In genomic region chr1:42682484-42682738, GRCh38 we compare ENCODE assay signal across 8 cellular contexts. TPM values are rescaled to one million over a fixed set of nuclear protein-coding genes. Genes with fewer than 3 reads are reported as not detected.
DNase-seq lines count a peak whose midpoint lies in the region; ATAC-seq, FAIRE-seq and TF ChIP-seq lines count a peak whose summit lies in the region.
"Not testable (repeated sequence)": the region's sequence is repeated elsewhere in the genome, so short reads cannot be mapped to it uniquely, and the experiment has no call there.

No MANE protein-coding gene starts in this region.

- TF ChIP-seq RAD21 in K562 (CRISPR knock-in tag; conservative IDR thresholded peaks at IDR 0.05 in 1 of 2, IDR thresholded peaks at IDR 0.05 in 1 of 2): not testable (repeated sequence)

- peaks cover 41% of the 10 kb centered on the region for H4K20me1 ChIP-seq in K562 (replicated peaks; ENCODE audit: control insufficient read depth, insufficient read depth, low read length)

- not testable (repeated sequence) for DNase-seq in CD4-positive, alpha-beta T cell; T-cell; K562 (ENCODE audit: extremely low read depth in 1 of 4, low spot score in 3 of 4); glutamatergic neuron; stimulated activated naive B cell treated with anti-CD40 and anti-IgM and Interleukin-4, amounts not matched to agents 10 μg/mL and 1 μg/mL and 100 μg/mL, for 72 hours

- H3K4me3 Mint-ChIP-seq in CD4-positive, alpha-beta T cell: peak overlapping the region; percentile 100
- H3K4me3 Mint-ChIP-seq in T-cell (peak overlapping the region; percentile 97 to 98 (median 97)), glutamatergic neuron (ENCODE audit: unreplicated experiment) (peak overlapping the region; percentile 94)
- peak overlapping the region; percentile 88 to 99 for H3K4me3 Mint-ChIP-seq in stimulated activated naive B cell treated with anti-CD40 and anti-IgM and Interleukin-4, amounts not matched to agents 10 μg/mL and 1 μg/mL and 100 μg/mL, for 72 hours

- H3K27ac ChIP-seq in CD4-positive, alpha-beta T cell (ENCODE audit: low read depth, low read length): peak overlapping the region; percentile 83
- H3K27ac ChIP-seq in K562 (ENCODE audit: extremely low read depth, low read depth, low read length): peak overlapping the region; percentile 95
- H3K27ac ChIP-seq in mucosa of rectum (ENCODE audit: low read depth in 2 of 2, low read length in 2 of 2): peak overlapping the region; percentile 81 to 88

- H3K4me2 ChIP-seq in K562 (ENCODE audit: insufficient read depth, low read length): not testable (repeated sequence)

- WGBS in K562 (ENCODE audit: insufficient coverage, low coverage, missing lambda C conversion rate): 0% methylated on average over 13 of the region's 33 CpGs

- peaks cover 43% of the 10 kb centered on the region for H3K36me3 Mint-ChIP-seq in CD4-positive, alpha-beta T cell (ENCODE audit: low read depth)
- H3K36me3 Mint-ChIP-seq in T-cell: peaks cover 15% of the 10 kb centered on the region
- H3K36me3 Mint-ChIP-seq in glutamatergic neuron (ENCODE audit: unreplicated experiment): not testable (repeated sequence)
- peaks cover 31 to 54% of the 10 kb centered on the region in 2 donors for H3K36me3 Mint-ChIP-seq in stimulated activated naive B cell treated with anti-CD40 and anti-IgM and Interleukin-4, amounts not matched to agents 10 μg/mL and 1 μg/mL and 100 μg/mL, for 72 hours

- in situ Hi-C loops in K562 (cut with MboI): not testable (repeated sequence)

- intact Hi-C loops in CD4-positive, alpha-beta T cell (cut with DNase I, micrococcal nuclease): loop anchor here (1.0 to 10.0 kb wide), 11 partner anchors 24 to 1318 kb away; partner anchors contain the start of genes FOXJ3 (in 2 of the 2), PPCS (in 2 of the 2), ZMYND12 (in 2 of the 2) and C1orf50 (in 1 of the 2)
- intact Hi-C loops in K562 (cut with micrococcal nuclease): loop anchor here (1.0 to 10.0 kb wide), 3 partner anchors 24 to 252 kb away; partner anchors contain the start of genes C1orf50, P3H1 and PPIH

- TF ChIP-seq CTCF in CD4-positive, alpha-beta T cell (IDR thresholded peaks at IDR 0.05); K562 (IDR thresholded peaks at IDR 0.05 in 2 of 3, conservative IDR thresholded peaks at IDR 0.05 in 1 of 3; ENCODE audit: insufficient read depth in 2 of 3, low read depth in 1 of 3, low read length in 3 of 3); glutamatergic neuron (IDR thresholded peaks at IDR 0.05; ENCODE audit: partially characterized antibody, unreplicated experiment): not testable (repeated sequence)

- H3K27me3 Mint-ChIP-seq in CD4-positive, alpha-beta T cell; T-cell; stimulated activated naive B cell treated with anti-CD40 and anti-IgM and Interleukin-4, amounts not matched to agents 10 μg/mL and 1 μg/mL and 100 μg/mL, for 72 hours: not testable (repeated sequence)
- peaks cover 10% of the 10 kb centered on the region for H3K27me3 Mint-ChIP-seq in glutamatergic neuron (ENCODE audit: unreplicated experiment)

- H3K9me1 ChIP-seq in K562 (ENCODE audit: control insufficient read depth, insufficient read depth, low read length): not testable (repeated sequence)

- CTCF ChIA-PET in CD4-positive, alpha-beta T cell (lab: Charles Lee): interaction anchor here (4.7 kb wide), 1 partner anchor 25 kb away, joined by 21 read pairs; the partner anchor contains the start of gene PPIH
- CTCF ChIA-PET in T-cell (lab: Charles Lee): interaction anchor here in 1 of 2 donors (0.6 to 2.4 kb wide), 7 partner anchors 9 to 164 kb away, joined by 3 to 9 read pairs (median 4); partner anchors contain the start of genes C1orf50, P3H1, PPIH and ZNF691
- CTCF ChIA-PET in K562 (lab: Yijun Ruan, JAX; ENCODE audit: low intra/inter-chr PET ratio): not testable (repeated sequence)

- H3K4me1 Mint-ChIP-seq in CD4-positive, alpha-beta T cell (ENCODE audit: low read depth): peaks cover 55% of the 10 kb centered on the region
- peaks cover 56 to 61% (median 61%) of the 10 kb centered on the region in 3 donors for H3K4me1 Mint-ChIP-seq in T-cell
- H3K4me1 Mint-ChIP-seq in glutamatergic neuron (ENCODE audit: low read depth, unreplicated experiment): peaks cover 39% of the 10 kb centered on the region
- peaks cover 27 to 63% of the 10 kb centered on the region in 2 donors for H3K4me1 Mint-ChIP-seq in stimulated activated naive B cell treated with anti-CD40 and anti-IgM and Interleukin-4, amounts not matched to agents 10 μg/mL and 1 μg/mL and 100 μg/mL, for 72 hours

- H3K36me3 ChIP-seq in K562 (ENCODE audit: control insufficient read depth, insufficient read depth, low read length): peaks cover 52% of the 10 kb centered on the region
- not testable (repeated sequence) for H3K36me3 ChIP-seq in mucosa of rectum (ENCODE audit: control insufficient read depth in 2 of 2, insufficient read depth in 2 of 2, low read length in 2 of 2)

- H3K9me3 Mint-ChIP-seq in CD4-positive, alpha-beta T cell; T-cell; glutamatergic neuron (ENCODE audit: unreplicated experiment); stimulated activated naive B cell treated with anti-CD40 and anti-IgM and Interleukin-4, amounts not matched to agents 10 μg/mL and 1 μg/mL and 100 μg/mL, for 72 hours: not testable (repeated sequence)

- not testable (repeated sequence) for FAIRE-seq in K562 (lab: Jason Lieb, UNC)

- not testable (repeated sequence) for H3K27me3 ChIP-seq in CD4-positive, alpha-beta T cell (ENCODE audit: control insufficient read depth, insufficient read depth, low read length); K562 (ENCODE audit: control insufficient read depth in 2 of 2, insufficient read depth in 2 of 2, low read length in 2 of 2); mucosa of rectum (ENCODE audit: control insufficient read depth in 2 of 2, insufficient read depth in 2 of 2, low read length in 2 of 2)

- BruUV-seq in K562 (replicated peaks; lab: Mats Ljungman, UMichigan): not testable (repeated sequence)

- H3K9ac ChIP-seq in K562 (ENCODE audit: insufficient read depth in 1 of 2, low read depth in 2 of 2, low read length in 2 of 2) (peak overlapping the region; percentile 97 to 99; a peak in 3 of 4 replicates), mucosa of rectum (ENCODE audit: low read depth in 1 of 2, low read length in 2 of 2) (peak overlapping the region in 1 of 2 donors; percentile 80)

- not testable (repeated sequence) for TF ChIP-seq EP300 in K562 (IDR thresholded peaks at IDR 0.05; ENCODE audit: low read length)

- TF ChIP-seq POLR2A in K562 (conservative IDR thresholded peaks at IDR 0.05): not testable (repeated sequence)

- peak; percentile 9 for ATAC-seq in CD4-positive, alpha-beta T cell (ENCODE audit: poor library complexity)
- peak; percentile 8 for ATAC-seq in GM21576 (IDR thresholded peaks at IDR 0.05; ENCODE audit: unreplicated experiment)
- peak; percentile 12 for ATAC-seq in HG03159 (IDR thresholded peaks at IDR 0.05; ENCODE audit: unreplicated experiment)
- peak; percentile 21 to 29 (median 26) for ATAC-seq in T-cell (replicated peaks in 1 of 4)
- peak; percentile 7 for ATAC-seq in K562
- peak; percentile 20 to 24 for ATAC-seq in stimulated activated naive B cell treated with anti-CD40 and anti-IgM and Interleukin-4, amounts not matched to agents 10 μg/mL and 1 μg/mL and 100 μg/mL, for 72 hours (replicated peaks)

- POLR2A ChIA-PET in CD4-positive, alpha-beta T cell (lab: Charles Lee): interaction anchor here (0.6 to 5.1 kb wide), 26 partner anchors 8 to 1991 kb away, joined by 3 to 171 read pairs (median 5); partner anchors contain the start of genes C1orf50, CCDC30, ERMAP and KDM4A
- POLR2A ChIA-PET in T-cell (lab: Charles Lee): interaction anchor here (0.6 to 2.2 kb wide), 7 partner anchors 20 to 1990 kb away, joined by 3 to 19 read pairs (median 3); partner anchors contain the start of genes PPIH (in 2 of the 2), C1orf50 (in 1 of the 2), CCDC30 (in 1 of the 2) and P3H1 (in 1 of the 2)
- POLR2A ChIA-PET in K562 (lab: Yijun Ruan, JAX): interaction anchor here (0.6 to 8.0 kb wide), 26 partner anchors 9 to 750 kb away, joined by 3 to 72 read pairs (median 4); partner anchors contain the start of genes CLDN19 and PPIH

- H3K4me3 ChIP-seq in K562 (peak overlapping the region; percentile 77), mucosa of rectum (ENCODE audit: low read length in 2 of 2) (peak overlapping the region; percentile 93 to 94)

- H3K4me1 ChIP-seq in K562 (replicated peaks in 1 of 2; ENCODE audit: control insufficient read depth in 2 of 2, insufficient read depth in 2 of 2, low read length in 2 of 2): peaks cover 7 to 32% of the 10 kb centered on the region in 2 experiments
- peaks cover 41 to 45% of the 10 kb centered on the region in 2 donors for H3K4me1 ChIP-seq in mucosa of rectum (ENCODE audit: control insufficient read depth in 2 of 2, insufficient read depth in 2 of 2, low read length in 2 of 2)

- H3K9me3 ChIP-seq in CD4-positive, alpha-beta T cell (ENCODE audit: control insufficient read depth, low read length); K562 (replicated peaks; ENCODE audit: control insufficient read depth, insufficient read depth, low read depth, low read length); mucosa of rectum (ENCODE audit: control insufficient read depth in 2 of 2, low read length in 2 of 2): not testable (repeated sequence)

- peaks cover 76% of the 10 kb centered on the region for H3K79me2 ChIP-seq in K562 (ENCODE audit: control insufficient read depth, insufficient read depth, low read length)

- H3K27ac Mint-ChIP-seq in CD4-positive, alpha-beta T cell: peak overlapping the region; percentile 94
- H3K27ac Mint-ChIP-seq in T-cell (peak overlapping the region; percentile 95 to 96), glutamatergic neuron (ENCODE audit: unreplicated experiment) (peak overlapping the region; percentile 95)
- H3K27ac Mint-ChIP-seq in stimulated activated naive B cell treated with anti-CD40 and anti-IgM and Interleukin-4, amounts not matched to agents 10 μg/mL and 1 μg/mL and 100 μg/mL, for 72 hours: peak overlapping the region; percentile 99

- not testable (repeated sequence) for H2AFZ ChIP-seq in K562 (ENCODE audit: low read depth, low read length)

RNA-seq across cellular contexts. Expression of gene YBX1, which starts 0.2 kb away (rescaled TPM):
- 100 to 1,000 TPM; 372 to 389 TPM for total RNA-seq in CD4-positive, alpha-beta T cell
- 100 to 1,000 TPM; 274 to 340 (median 307) TPM for total RNA-seq in T-cell
- total RNA-seq in K562 (2011; cell fraction: chromatin; rRNA removed; ENCODE audit: low replicate concordance): 47.4 and 83.8 TPM in 2 replicates
- 59.5 and 62.8 TPM in 2 replicates for total RNA-seq in K562 (2011; cell fraction: nucleolus; rRNA removed)
- total RNA-seq in K562 (2011; cell fraction: nucleoplasm; rRNA removed): 90.9 and 179 TPM in 2 replicates
- 1,738 and 1,868 TPM in 2 replicates for total RNA-seq in K562 (2014; rRNA removed)
- 1,262 and 1,370 TPM in 2 replicates for total RNA-seq in K562 (2014; rRNA removed; fragmentation: Illumina TruSeq; extraction: Trizol)
- 1,548 and 1,573 TPM in 2 replicates for total RNA-seq in K562 (2015; rRNA removed; fragmentation: Illumina TruSeq; extraction: Trizol)
- 1,160 and 1,216 TPM in 2 replicates for total RNA-seq in K562 (2021)
- 411 and 825 TPM in 2 replicates for polyA plus RNA-seq in K562 (2011; rRNA removed)
- 506 and 740 TPM in 2 replicates for polyA plus RNA-seq in K562 (2011; cell fraction: cytosol; rRNA removed)
- 320 and 421 TPM in 2 replicates for polyA plus RNA-seq in K562 (2011; cell fraction: nucleus; rRNA removed)
- 794 and 1,429 TPM in 2 replicates for polyA plus RNA-seq in K562 (2012)
- 1,646 and 1,955 TPM in 2 replicates for polyA plus RNA-seq in K562 (2014; fragmentation: Illumina TruSeq; extraction: Trizol)
- 100 to 1,000 TPM; 363 to 380 TPM for polyA plus RNA-seq in K562 (2014; fragmentation: Nextera tagmentation; extraction: Ambion mirVana)
- 1,176 and 1,182 TPM in 2 replicates for polyA plus RNA-seq in K562 (2014; rRNA removed)
- polyA minus RNA-seq in K562 (2011; rRNA and poly(A)+ RNA removed): 483 and 659 TPM in 2 replicates
- 380 and 478 TPM in 2 replicates for polyA minus RNA-seq in K562 (2011; cell fraction: cytosol; rRNA and poly(A)+ RNA removed)
- polyA minus RNA-seq in K562 (2011; cell fraction: nucleus; rRNA and poly(A)+ RNA removed): 66.0 and 120 TPM in 2 replicates
- 531 TPM for total RNA-seq in glutamatergic neuron (ENCODE audit: unreplicated experiment)

RNA-seq across cellular contexts. Expression of gene PPIH, which starts 24.2 kb away (rescaled TPM):
- 10 to 100 TPM; 29.4 to 32.6 TPM for total RNA-seq in CD4-positive, alpha-beta T cell
- total RNA-seq in T-cell: 10 to 100 TPM; 37.4 to 43.1 (median 41.3) TPM
- 75.0 and 80.3 TPM in 2 replicates for total RNA-seq in K562 (2011; cell fraction: chromatin; rRNA removed; ENCODE audit: low replicate concordance)
- total RNA-seq in K562 (2011; cell fraction: nucleolus; rRNA removed): 68.6 and 71.4 TPM in 2 replicates
- 71.1 and 74.3 TPM in 2 replicates for total RNA-seq in K562 (2011; cell fraction: nucleoplasm; rRNA removed)
- 193 and 231 TPM in 2 replicates for total RNA-seq in K562 (2014; rRNA removed)
- total RNA-seq in K562 (2014; rRNA removed; fragmentation: Illumina TruSeq; extraction: Trizol): 277 and 303 TPM in 2 replicates
- 287 and 304 TPM in 2 replicates for total RNA-seq in K562 (2015; rRNA removed; fragmentation: Illumina TruSeq; extraction: Trizol)
- 197 and 199 TPM in 2 replicates for total RNA-seq in K562 (2021)
- polyA plus RNA-seq in K562 (2011; rRNA removed): 269 and 324 TPM in 2 replicates
- polyA plus RNA-seq in K562 (2011; cell fraction: cytosol; rRNA removed): 135 and 372 TPM in 2 replicates
- polyA plus RNA-seq in K562 (2011; cell fraction: nucleus; rRNA removed): 78.2 and 125 TPM in 2 replicates
- 133 and 272 TPM in 2 replicates for polyA plus RNA-seq in K562 (2012)
- polyA plus RNA-seq in K562 (2014; fragmentation: Illumina TruSeq; extraction: Trizol): 417 and 450 TPM in 2 replicates
- polyA plus RNA-seq in K562 (2014; fragmentation: Nextera tagmentation; extraction: Ambion mirVana): 100 to 1,000 TPM; 221 to 265 TPM
- polyA plus RNA-seq in K562 (2014; rRNA removed): 434 and 470 TPM in 2 replicates
- polyA minus RNA-seq in K562 (2011; rRNA and poly(A)+ RNA removed): 136 and 141 TPM in 2 replicates
- 47.2 and 68.5 TPM in 2 replicates for polyA minus RNA-seq in K562 (2011; cell fraction: cytosol; rRNA and poly(A)+ RNA removed)
- 51.0 and 84.4 TPM in 2 replicates for polyA minus RNA-seq in K562 (2011; cell fraction: nucleus; rRNA and poly(A)+ RNA removed)
- 22.6 TPM for total RNA-seq in glutamatergic neuron (ENCODE audit: unreplicated experiment)

RNA-seq across cellular contexts. Expression of gene CLDN19, which starts 57.6 kb away (rescaled TPM):
- total RNA-seq in CD4-positive, alpha-beta T cell: not detected
- total RNA-seq in T-cell: under 1 TPM in 1 of 5 donors, not detected in 4; 0.18 TPM
- not detected in 2 replicates for total RNA-seq in K562 (2011; cell fraction: chromatin; rRNA removed; ENCODE audit: low replicate concordance)
- total RNA-seq in K562 (2011; cell fraction: nucleolus; rRNA removed): not detected in 2 replicates
- total RNA-seq in K562 (2011; cell fraction: nucleoplasm; rRNA removed): not detected in 2 replicates
- total RNA-seq in K562 (2014; rRNA removed): not detected in 2 replicates
- not detected in 2 replicates for total RNA-seq in K562 (2014; rRNA removed; fragmentation: Illumina TruSeq; extraction: Trizol)
- total RNA-seq in K562 (2015; rRNA removed; fragmentation: Illumina TruSeq; extraction: Trizol): not detected in 2 replicates
- not detected in 2 replicates for total RNA-seq in K562 (2021)
- polyA plus RNA-seq in K562 (2011; rRNA removed): not detected in 2 replicates
- polyA plus RNA-seq in K562 (2011; cell fraction: cytosol; rRNA removed): 0.03 TPM in 1 of 2 replicates, not detected in the other
- not detected in 2 replicates for polyA plus RNA-seq in K562 (2011; cell fraction: nucleus; rRNA removed)
- 0.03 TPM in 1 of 2 replicates, not detected in the other for polyA plus RNA-seq in K562 (2012)
- not detected in 2 replicates for polyA plus RNA-seq in K562 (2014; fragmentation: Illumina TruSeq; extraction: Trizol)
- polyA plus RNA-seq in K562 (2014; fragmentation: Nextera tagmentation; extraction: Ambion mirVana): not detected
- not detected in 2 replicates for polyA plus RNA-seq in K562 (2014; rRNA removed)
- polyA minus RNA-seq in K562 (2011; rRNA and poly(A)+ RNA removed): not detected in 2 replicates
- polyA minus RNA-seq in K562 (2011; cell fraction: cytosol; rRNA and poly(A)+ RNA removed): not detected in 2 replicates
- polyA minus RNA-seq in K562 (2011; cell fraction: nucleus; rRNA and poly(A)+ RNA removed): not detected in 2 replicates
- total RNA-seq in glutamatergic neuron (ENCODE audit: unreplicated experiment): not detected
